Comparison of ENCODE assay signal across 8 cellular contexts in the genomic region with DNA sequence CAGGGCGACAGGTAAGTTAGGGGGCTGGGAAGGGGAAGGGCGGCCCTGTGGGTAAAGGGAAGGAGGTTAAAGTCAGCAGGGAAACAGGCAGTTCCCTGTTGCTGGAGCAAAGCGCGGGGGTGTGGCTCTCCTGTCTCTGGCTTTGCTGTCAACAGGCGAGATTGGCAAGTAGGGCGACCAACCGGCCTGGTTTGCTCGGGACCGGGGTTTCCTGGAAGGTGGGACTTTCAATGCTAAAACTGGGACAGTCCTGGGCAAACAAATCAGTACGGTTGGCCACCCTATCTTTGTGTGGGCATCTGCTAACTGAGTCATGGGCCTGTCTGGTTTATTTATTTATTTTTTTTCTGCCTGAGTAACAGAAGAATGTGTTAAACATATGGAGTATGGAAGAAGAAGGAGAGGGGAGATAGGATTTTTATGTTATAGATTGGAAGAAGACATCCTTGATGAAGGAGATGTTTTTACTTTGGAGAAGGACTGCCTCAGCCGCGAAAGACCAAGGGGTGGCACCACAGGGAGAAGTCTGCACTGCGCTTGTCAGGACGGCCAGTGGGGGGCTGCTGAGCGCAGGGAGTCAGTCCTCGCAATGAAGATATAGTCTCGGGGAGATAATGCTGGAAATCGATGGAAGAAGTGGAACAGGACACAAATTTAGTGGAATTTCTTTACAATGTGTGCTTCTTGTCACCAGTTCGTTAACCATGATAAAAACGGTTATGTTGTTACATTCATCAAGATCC. TPM values are rescaled to one million over a fixed set of nuclear protein-coding genes. Genes with fewer than 3 reads are reported as not detected.
DNase-seq lines count a peak whose midpoint lies in the region; ATAC-seq and TF ChIP-seq lines count a peak whose summit lies in the region.

No MANE protein-coding gene starts in this region.

- peak; percentile 84 for ATAC-seq in HG03280 (IDR thresholded peaks at IDR 0.05; ENCODE audit: unreplicated experiment)

- BruUV-seq in PC-9 (replicated peaks; lab: Mats Ljungman, UMichigan): no TSS peak

- H3K27ac ChIP-seq in C4-2B: no peak overlapping the region
- H3K27ac ChIP-seq in PC-9: peak overlapping the region; percentile 58
- H3K27ac ChIP-seq in left ventricle myocardium inferior (replicated peaks): peak overlapping the region; percentile 74

- intact Hi-C loops in PC-9 (cut with micrococcal nuclease; ENCODE audit: unreplicated experiment) (loop anchor here (1.0 to 10.0 kb wide), 6 partner anchors 87 to 591 kb away; partner anchors contain the start of gene RMND1), left ventricle myocardium inferior (cut with micrococcal nuclease) (no loop called here)

- H3K4me2 ChIP-seq in PC-9: peak overlapping the region; percentile 80

- H3F3A ChIP-seq in PC-9 (ENCODE audit: insufficient read depth, low read depth): peaks cover 5% of the 10 kb centered on the region

- peak overlapping the region; percentile 79 for H2AFZ ChIP-seq in PC-9

- H3K27me3 ChIP-seq in PC-9 (ENCODE audit: insufficient read depth, low read depth): no peaks in the 10 kb centered on the region
- no peaks in the 10 kb centered on the region for H3K27me3 ChIP-seq in left ventricle myocardium inferior (ENCODE audit: low read depth)

- H3K9me3 ChIP-seq in PC-9 (ENCODE audit: insufficient read depth, low read depth): no peaks in the 10 kb centered on the region
- H3K9me3 ChIP-seq in left ventricle myocardium inferior (replicated peaks): no peaks in the 10 kb centered on the region

- POLR2A ChIA-PET in PC-9 (lab: Charles Lee; ENCODE audit: unreplicated experiment): no interaction called here

- H3K4me1 ChIP-seq in PC-9 (replicated peaks; ENCODE audit: insufficient read depth): peaks cover 26% of the 10 kb centered on the region
- peaks cover 17% of the 10 kb centered on the region for H3K4me1 ChIP-seq in left ventricle myocardium inferior

- peak; percentile 29 for DNase-seq in GM19238 (ENCODE audit: insufficient read length, low spot score)
- DNase-seq in PC-9: peak; percentile 84 to 90
- DNase-seq in amniotic stem cell (lab: John Stamatoyannopoulos, UW): peak; percentile 9
- peak; percentile 95 for DNase-seq in left ventricle myocardium inferior
- DNase-seq in pons (ENCODE audit: low spot score): peak; percentile 59
- no peak for DNase-seq in activated CD4-positive, CD25-positive, alpha-beta regulatory T cell (lab: John Stamatoyannopoulos, UW)

- H3K4me3 ChIP-seq in PC-9 (peak overlapping the region; percentile 57; the same call in 1 of the 2 replicates), left ventricle myocardium inferior (peak overlapping the region; percentile 57)

- TF ChIP-seq CTCF in C4-2B (conservative IDR thresholded peaks at IDR 0.05): peak; percentile 56
- peak; percentile 66 for TF ChIP-seq CTCF in PC-9 (conservative IDR thresholded peaks at IDR 0.05)
- TF ChIP-seq CTCF in left ventricle myocardium inferior (IDR thresholded peaks at IDR 0.05; ENCODE audit: borderline replicate concordance): peak; percentile 78

- H3K79me2 ChIP-seq in PC-9 (ENCODE audit: low read depth): no peaks in the 10 kb centered on the region

- no peaks in the 10 kb centered on the region for H3K9me2 ChIP-seq in PC-9 (ENCODE audit: insufficient read depth)

- no peaks in the 10 kb centered on the region for H4K20me1 ChIP-seq in PC-9 (ENCODE audit: insufficient read depth)

- no peaks in the 10 kb centered on the region for H3K36me3 ChIP-seq in PC-9 (ENCODE audit: low read depth)
- no peaks in the 10 kb centered on the region for H3K36me3 ChIP-seq in left ventricle myocardium inferior

- CTCF ChIA-PET in PC-9 (lab: Charles Lee): interaction anchor here (1.9 kb wide), 1 partner anchor 360 kb away, joined by 9 read pairs; no protein-coding TSS in a partner anchor

RNA-seq across cellular contexts. Expression of gene ESR1, which starts 43.4 kb away (rescaled TPM):
- total RNA-seq in PC-9 (2021) (1.5 TPM in 2 replicates), left ventricle myocardium inferior (1.6 TPM)

Comparison
In these comparisons a context has a peak if more than half of its experiments do, and no peak if none do; other contexts are left out.
1. DNase-seq: peak in GM19238 (single experiment), PC-9 (2 of 2), amniotic stem cell (single experiment), left ventricle myocardium inferior (single experiment) and pons (single experiment); none in activated CD4-positive, CD25-positive, alpha-beta regulatory T cell (0 of 4).
2. Peak in every context shown above with its lines, with median percentiles within 50 percentile points of each other: CTCF ChIP-seq.